In genomic region chr1:23463286-23463685, GRCh38 we compare ENCODE assay signal across 20 cellular contexts. TPM values are rescaled to one million over a fixed set of nuclear protein-coding genes. Genes with fewer than 3 reads are reported as not detected.
DNase-seq lines count a peak whose midpoint lies in the region; ATAC-seq and TF ChIP-seq lines count a peak whose summit lies in the region.
"Had no signal": no experiment of that assay in that cellular context is flagged by ENCODE, and none has a peak within 500 bp of the region (broad histone marks: within the 10 kb centered on the region; RNA-seq: fewer than 3 reads in every experiment).

No MANE protein-coding gene starts in this region.

- intact Hi-C loops in right cardiac atrium (cut with DNase I), result no loop called here

- H3K9me2 ChIP-seq in GM23248 (ENCODE audit: insufficient read depth), result no peaks in the 10 kb centered on the region

- H3K9ac ChIP-seq in GM23248, result no peak overlapping the region
- H3K9ac ChIP-seq: BLaER1 had no signal

- H3K27ac ChIP-seq in GM23248 (no peak overlapping the region), right cardiac atrium (ENCODE audit: low read length) (no peak overlapping the region)
- H3K27ac ChIP-seq: 22Rv1, A549, BLaER1 had no signal

- in situ Hi-C loops in GM23248 (cut with MboI), result no loop called here

- no peak for TF ChIP-seq CTCF in fibroblast of the aortic adventitia (IDR thresholded peaks at IDR 0.05; ENCODE audit: insufficient read depth, low read length)

- WGBS in GM23248 (ENCODE audit: low coverage in 1 of 2, low lambda C conversion rate in 2 of 2, missing lambda C conversion rate in 2 of 2), 2 experiments, result 70 to 71% methylated on average over 3 of the region's 3 CpGs
- 89% methylated on average over 3 of the region's 3 CpGs for WGBS in right cardiac atrium

- DNase-seq in AG20443 (ENCODE audit: low spot score) (peak; percentile 29), GM23248 (peak; percentile 49), fibroblast of the aortic adventitia (ENCODE audit: low read depth) (peak; percentile 29), HCEC 1CT (no peak), right cardiac atrium (no peak), NCI-H1105 (lab: John Stamatoyannopoulos, UW) (no peak)
- DNase-seq: BE2C; C1 segment of cervical spinal cord; Caco-2; Calu3; CD4-positive, alpha-beta T cell; CD8-positive, alpha-beta T cell; DMS79 treated with DMSO at 0.1 percent for 48 hours; EL; GDM1 had no signal

- H3K4me1 ChIP-seq in GM23248 (ENCODE audit: insufficient read depth) (peaks cover 15% of the 10 kb centered on the region), right cardiac atrium (ENCODE audit: control insufficient read depth, insufficient read depth, low read length) (no peaks in the 10 kb centered on the region)
- H3K4me1 ChIP-seq: A549, BE2C, BLaER1 had no signal

- no peak overlapping the region for H2AFZ ChIP-seq in GM23248

- ATAC-seq in right cardiac atrium, result no peak
- ATAC-seq: A549; CD8-positive, alpha-beta T cell; GM12878 had no signal

- H3K9me3 ChIP-seq in GM23248 (ENCODE audit: low read depth) (no peaks in the 10 kb centered on the region), right cardiac atrium (ENCODE audit: control insufficient read depth, low read length) (no peaks in the 10 kb centered on the region)
- H3K9me3 ChIP-seq: A549, BE2C, BLaER1, Caco-2 had no signal

- peaks cover 6% of the 10 kb centered on the region; the same call in 1 of the 2 replicates for H3F3A ChIP-seq in GM23248 (ENCODE audit: insufficient read depth)

- H3K27me3 ChIP-seq in GM23248 (replicated peaks; ENCODE audit: insufficient read depth) (no peaks in the 10 kb centered on the region), right cardiac atrium (ENCODE audit: control insufficient read depth, insufficient read depth) (no peaks in the 10 kb centered on the region)
- H3K27me3 ChIP-seq: BE2C, BLaER1 had no signal

- H3K4me3 ChIP-seq in GM23248 (no peak overlapping the region), fibroblast of the aortic adventitia (ENCODE audit: low read depth, low read length) (no peak overlapping the region), right cardiac atrium (ENCODE audit: low read length) (no peak overlapping the region)
- H3K4me3 ChIP-seq: A549, BLaER1, GM12878 had no signal

- no peaks in the 10 kb centered on the region for H3K36me3 ChIP-seq in GM23248 (ENCODE audit: low read depth)
- H3K36me3 ChIP-seq: BE2C, BLaER1 had no signal

- H3K79me2 ChIP-seq in GM23248 (ENCODE audit: insufficient read depth), result peaks cover 20% of the 10 kb centered on the region

- H3K4me2 ChIP-seq in GM23248 (ENCODE audit: unreplicated experiment), result no peak overlapping the region
- H3K4me2 ChIP-seq: A549, BLaER1 had no signal

- no peaks in the 10 kb centered on the region for H4K20me1 ChIP-seq in GM23248 (ENCODE audit: insufficient read depth)
- H4K20me1 ChIP-seq: BLaER1 had no signal

RNA-seq across cellular contexts. Expression of gene ASAP3, which starts 20.7 kb away (rescaled TPM):
- total RNA-seq in GM23248 (2014; rRNA removed; shearing (Covaris generic)), result 27.3 and 37.1 TPM in 2 replicates
- polyA plus RNA-seq in GM23248 (2016; fragmentation: Nextera tagmentation; extraction: Ambion mirVana), result 13.9 and 14.1 TPM in 2 replicates
- 46.9 and 65.3 TPM in 2 replicates for total RNA-seq in fibroblast of the aortic adventitia (ENCODE audit: low replicate concordance)
- total RNA-seq in right cardiac atrium, result 10 to 100 TPM; 31.4 to 45.2 (median 34.1) TPM
- 34.2 TPM for polyA plus RNA-seq in right cardiac atrium

RNA-seq across cellular contexts. Expression of gene TCEA3, which starts 38.7 kb away (rescaled TPM):
- total RNA-seq in GM23248 (2014; rRNA removed; shearing (Covaris generic)), result 9.2 and 16.3 TPM in 2 replicates
- polyA plus RNA-seq in GM23248 (2016; fragmentation: Nextera tagmentation; extraction: Ambion mirVana), result 21.3 and 23.2 TPM in 2 replicates
- 22.8 and 44.9 TPM in 2 replicates for total RNA-seq in fibroblast of the aortic adventitia (ENCODE audit: low replicate concordance)
- 10 to 100 TPM; 36.4 to 79.5 (median 49.1) TPM for total RNA-seq in right cardiac atrium
- 48.7 TPM for polyA plus RNA-seq in right cardiac atrium
- total RNA-seq: A172 had no signal

Comparison
In these comparisons a context has a peak if more than half of its experiments do, and no peak if none do; other contexts are left out.
1. DNase-seq: peak in AG20443 (single experiment), GM23248 (single experiment) and fibroblast of the aortic adventitia (single experiment); none in HCEC 1CT (single experiment), right cardiac atrium (0 of 3) and NCI-H1105 (single experiment).